ENCODE assay signal across 11 cellular contexts in the genomic region with DNA sequence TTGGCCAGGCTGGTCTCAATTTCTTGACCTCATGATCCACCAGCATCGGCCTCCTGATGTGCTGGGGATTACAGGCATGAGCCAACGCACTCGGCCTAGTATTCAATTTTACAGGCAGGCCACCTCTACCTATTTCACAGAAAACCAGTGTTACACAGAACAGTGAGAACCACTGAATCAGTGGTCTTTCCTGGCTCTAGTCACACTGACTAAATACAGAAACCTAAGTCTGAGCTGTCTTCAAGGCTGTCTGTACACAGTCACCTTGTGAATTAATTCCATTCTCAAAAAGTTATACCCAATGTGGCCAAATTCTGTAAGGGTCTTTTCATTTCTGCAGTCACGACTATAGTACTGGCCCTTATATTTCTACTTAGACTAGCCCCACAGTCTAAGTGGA. TPM values are rescaled to one million over a fixed set of nuclear protein-coding genes. Genes with fewer than 3 reads are reported as not detected.
DNase-seq lines count a peak whose midpoint lies in the region; ATAC-seq, FAIRE-seq and TF ChIP-seq lines count a peak whose summit lies in the region.
"Had no signal": no experiment of that assay in that cellular context is flagged by ENCODE, and none has a peak within 500 bp of the region (broad histone marks: within the 10 kb centered on the region; RNA-seq: fewer than 3 reads in every experiment).

No MANE protein-coding gene starts in this region.

- H3K4me3 Mint-ChIP-seq in activated CD8-positive, alpha-beta memory T cell treated with anti-CD3 and anti-CD28 coated beads, Interleukin-2, amount 10 ng/mL, durations not matched to agents 7 days and 5 days: peak overlapping the region; percentile 94
- H3K4me3 Mint-ChIP-seq in activated T-helper 17 cell treated with anti-CD3 and anti-CD28 coated beads, Interleukin-2, amount 50 U/mL, for 72 hours: peak overlapping the region; percentile 85
- H3K4me3 Mint-ChIP-seq in stimulated activated naive CD8-positive, alpha-beta T cell treated with anti-CD3 and anti-CD28 coated beads, Interleukin-15, amount 100 ng/mL, for 72 hours: peak overlapping the region; percentile 94 to 98

- no peak for FAIRE-seq in keratinocyte (lab: Jason Lieb, UNC)
- FAIRE-seq: kidney had no signal

- peaks cover 27% of the 10 kb centered on the region for H3K4me1 ChIP-seq in keratinocyte (ENCODE audit: control insufficient read depth, extremely low read depth, insufficient read depth, low read length)

- no peaks in the 10 kb centered on the region for H3K9me3 ChIP-seq in keratinocyte (ENCODE audit: control insufficient read depth, low read depth, low read length)

- peaks cover 53% of the 10 kb centered on the region for H3K36me3 Mint-ChIP-seq in activated CD8-positive, alpha-beta memory T cell treated with anti-CD3 and anti-CD28 coated beads, Interleukin-2, amount 10 ng/mL, durations not matched to agents 7 days and 5 days
- peaks cover 78% of the 10 kb centered on the region for H3K36me3 Mint-ChIP-seq in activated T-helper 17 cell treated with anti-CD3 and anti-CD28 coated beads, Interleukin-2, amount 50 U/mL, for 72 hours (ENCODE audit: low read depth)

- no peak overlapping the region for H2AFZ ChIP-seq in keratinocyte (ENCODE audit: control insufficient read depth, low read length)

- dilution Hi-C loops in keratinocyte (cut with MboI; ENCODE audit: extremely low pct_ligation_motif_present, low sequenced_read_pairs): no loop called here

- H3K9me3 Mint-ChIP-seq in activated CD8-positive, alpha-beta memory T cell treated with anti-CD3 and anti-CD28 coated beads, Interleukin-2, amount 10 ng/mL, durations not matched to agents 7 days and 5 days (ENCODE audit: low read depth): no peaks in the 10 kb centered on the region
- no peaks in the 10 kb centered on the region for H3K9me3 Mint-ChIP-seq in activated T-helper 17 cell treated with anti-CD3 and anti-CD28 coated beads, Interleukin-2, amount 50 U/mL, for 72 hours
- H3K9me3 Mint-ChIP-seq in stimulated activated naive CD8-positive, alpha-beta T cell treated with anti-CD3 and anti-CD28 coated beads, Interleukin-15, amount 100 ng/mL, for 72 hours: no peaks in the 10 kb centered on the region

- H3K4me3 ChIP-seq in keratinocyte (ENCODE audit: control insufficient read depth in 2 of 3, extremely low read depth in 1 of 3, insufficient read depth in 2 of 3, low read depth in 1 of 3, low read length in 3 of 3): no peak overlapping the region

- peaks cover 6% of the 10 kb centered on the region for H3K9me1 ChIP-seq in keratinocyte (ENCODE audit: control insufficient read depth, extremely low read depth, insufficient read depth, low read length)

- no peak for ATAC-seq in activated CD8-positive, alpha-beta memory T cell treated with anti-CD3 and anti-CD28 coated beads, Interleukin-2, amount 10 ng/mL, durations not matched to agents 7 days and 5 days
- peak; percentile 48 for ATAC-seq in activated T-helper 17 cell treated with anti-CD3 and anti-CD28 coated beads, Interleukin-2, amount 50 U/mL, for 72 hours (replicated peaks)
- ATAC-seq in stimulated activated naive CD8-positive, alpha-beta T cell treated with anti-CD3 and anti-CD28 coated beads, Interleukin-15, amount 100 ng/mL, for 72 hours: peak; percentile 45
- ATAC-seq in HG02840 (IDR thresholded peaks at IDR 0.05; ENCODE audit: low FRiP score, unreplicated experiment): no peak

- DNase-seq in activated CD8-positive, alpha-beta memory T cell treated with anti-CD3 and anti-CD28 coated beads, Interleukin-2, amount 10 ng/mL, durations not matched to agents 7 days and 5 days: no peak
- DNase-seq in activated CD8-positive, alpha-beta memory T cell treated with anti-CD3 and anti-CD28 coated beads, Interleukin-2, amount 50 U/mL, for 4 hours: no peak
- DNase-seq in keratinocyte (ENCODE audit: low read depth, low spot score) (no peak), dedifferentiated amniotic fluid mesenchymal stem cell (ENCODE audit: extremely low spot score) (no peak)
- DNase-seq in stimulated activated naive CD8-positive, alpha-beta T cell treated with anti-CD3 and anti-CD28 coated beads, Interleukin-15, amount 100 ng/mL, for 72 hours: no peak
- DNase-seq in stimulated activated naive CD4-positive, alpha-beta T cell treated with Interleukin-2 at 50 U/mL for 16 hours (lab: John Stamatoyannopoulos, UW): no peak
- DNase-seq: kidney, NCI-H146 had no signal

- H3K4me2 ChIP-seq in keratinocyte (ENCODE audit: control insufficient read depth, extremely low read depth, insufficient read depth, low read depth, low read length): peak overlapping the region; percentile 98

- CTCF ChIA-PET in activated CD8-positive, alpha-beta memory T cell treated with anti-CD3 and anti-CD28 coated beads, Interleukin-2, amount 10 ng/mL, durations not matched to agents 7 days and 5 days (lab: Charles Lee): interaction anchor here (0.7 to 1.1 kb wide), 2 partner anchors 23 to 37 kb away, joined by 3 to 4 read pairs; no protein-coding TSS in a partner anchor

- peaks cover 85% of the 10 kb centered on the region for H3K79me2 ChIP-seq in keratinocyte (ENCODE audit: control insufficient read depth, insufficient read depth, low read length)

- H3K9ac ChIP-seq in keratinocyte (ENCODE audit: control insufficient read depth, extremely low read depth, insufficient read depth, low read length): no peak overlapping the region

- H3K27ac ChIP-seq in keratinocyte (ENCODE audit: control insufficient read depth, insufficient read depth, low read length): peak overlapping the region; percentile 39
- H3K27ac ChIP-seq: HL-60 had no signal

- peaks cover 69% of the 10 kb centered on the region for H3K4me1 Mint-ChIP-seq in activated CD8-positive, alpha-beta memory T cell treated with anti-CD3 and anti-CD28 coated beads, Interleukin-2, amount 10 ng/mL, durations not matched to agents 7 days and 5 days
- peaks cover 30% of the 10 kb centered on the region for H3K4me1 Mint-ChIP-seq in activated T-helper 17 cell treated with anti-CD3 and anti-CD28 coated beads, Interleukin-2, amount 50 U/mL, for 72 hours
- H3K4me1 Mint-ChIP-seq in stimulated activated naive CD8-positive, alpha-beta T cell treated with anti-CD3 and anti-CD28 coated beads, Interleukin-15, amount 100 ng/mL, for 72 hours: peaks cover 79% of the 10 kb centered on the region

- H3K27me3 ChIP-seq in keratinocyte (ENCODE audit: control insufficient read depth, extremely low read depth, insufficient read depth, low read length): no peaks in the 10 kb centered on the region

- peaks cover 4 to 12% of the 10 kb centered on the region in 2 experiments for H3K36me3 ChIP-seq in keratinocyte (ENCODE audit: control insufficient read depth in 2 of 2, extremely low read depth in 1 of 2, insufficient read depth in 2 of 2, low read length in 2 of 2)

- H4K20me1 ChIP-seq in keratinocyte (ENCODE audit: control insufficient read depth, extremely low read depth, insufficient read depth, low read length): peaks cover 33% of the 10 kb centered on the region

- no peak for TF ChIP-seq CTCF in keratinocyte (optimal IDR thresholded peaks at IDR 0.05 in 1 of 3, IDR thresholded peaks at IDR 0.05 in 1 of 3, conservative IDR thresholded peaks at IDR 0.05 in 1 of 3; ENCODE audit: extremely low read depth in 1 of 3, insufficient read depth in 2 of 3, low read length in 3 of 3)

- peak overlapping the region; percentile 97 for H3K27ac Mint-ChIP-seq in activated CD8-positive, alpha-beta memory T cell treated with anti-CD3 and anti-CD28 coated beads, Interleukin-2, amount 10 ng/mL, durations not matched to agents 7 days and 5 days
- H3K27ac Mint-ChIP-seq in activated T-helper 17 cell treated with anti-CD3 and anti-CD28 coated beads, Interleukin-2, amount 50 U/mL, for 72 hours: peak overlapping the region; percentile 94
- no peak overlapping the region for H3K27ac Mint-ChIP-seq in stimulated activated naive CD8-positive, alpha-beta T cell treated with anti-CD3 and anti-CD28 coated beads, Interleukin-15, amount 100 ng/mL, for 72 hours

- H3K27me3 Mint-ChIP-seq in activated CD8-positive, alpha-beta memory T cell treated with anti-CD3 and anti-CD28 coated beads, Interleukin-2, amount 10 ng/mL, durations not matched to agents 7 days and 5 days: no peaks in the 10 kb centered on the region
- no peaks in the 10 kb centered on the region for H3K27me3 Mint-ChIP-seq in activated T-helper 17 cell treated with anti-CD3 and anti-CD28 coated beads, Interleukin-2, amount 50 U/mL, for 72 hours
- H3K27me3 Mint-ChIP-seq in stimulated activated naive CD8-positive, alpha-beta T cell treated with anti-CD3 and anti-CD28 coated beads, Interleukin-15, amount 100 ng/mL, for 72 hours: no peaks in the 10 kb centered on the region

RNA-seq across cellular contexts. Expression of gene RNF149, which starts 3.5 kb away (rescaled TPM):
- total RNA-seq in activated CD8-positive, alpha-beta memory T cell treated with anti-CD3 and anti-CD28 coated beads, Interleukin-2, amount 10 ng/mL, durations not matched to agents 7 days and 5 days: 100 to 1,000 TPM in 1 of 2 experiments, 10 to 100 TPM in 1; 72.3 to 100 TPM
- total RNA-seq in activated T-helper 17 cell treated with anti-CD3 and anti-CD28 coated beads, Interleukin-2, amount 50 U/mL, for 72 hours: 100 to 1,000 TPM in 1 of 2 donors, 10 to 100 TPM in 1; 83.5 to 108 TPM
- 40.5 to 68.0 TPM (median 47.1 TPM) in 3 replicates for polyA plus RNA-seq in keratinocyte
- 33.8 TPM for polyA plus RNA-seq in keratinocyte (2011; ENCODE audit: low read depth)
- 14.7 and 27.4 TPM in 2 replicates for polyA plus RNA-seq in keratinocyte (2011; cell fraction: cytosol; rRNA removed)
- polyA plus RNA-seq in keratinocyte (2011; cell fraction: nucleus; rRNA removed): 87.2 and 116 TPM in 2 replicates
- polyA plus RNA-seq in keratinocyte (2012; ENCODE audit: low replicate concordance): 44.1 and 71.2 TPM in 2 replicates
- 14.3 to 51.5 TPM (median 30.2 TPM) in 3 replicates for polyA minus RNA-seq in keratinocyte
- polyA minus RNA-seq in keratinocyte (2011; cell fraction: cytosol; rRNA and poly(A)+ RNA removed): 34.9 TPM
- polyA minus RNA-seq in keratinocyte (2011; cell fraction: nucleus; rRNA and poly(A)+ RNA removed): 64.6 and 83.7 TPM in 2 replicates

RNA-seq across cellular contexts. Expression of gene CNOT11, which starts 52.4 kb away (rescaled TPM):
- total RNA-seq in activated CD8-positive, alpha-beta memory T cell treated with anti-CD3 and anti-CD28 coated beads, Interleukin-2, amount 10 ng/mL, durations not matched to agents 7 days and 5 days: 10 to 100 TPM; 57.4 to 71.9 TPM
- 10 to 100 TPM; 38.5 to 56.1 TPM for total RNA-seq in activated T-helper 17 cell treated with anti-CD3 and anti-CD28 coated beads, Interleukin-2, amount 50 U/mL, for 72 hours
- 46.0 to 83.1 TPM (median 81.1 TPM) in 3 replicates for polyA plus RNA-seq in keratinocyte
- 20.8 TPM for polyA plus RNA-seq in keratinocyte (2011; ENCODE audit: low read depth)
- 69.5 and 98.6 TPM in 2 replicates for polyA plus RNA-seq in keratinocyte (2011; cell fraction: cytosol; rRNA removed)
- polyA plus RNA-seq in keratinocyte (2011; cell fraction: nucleus; rRNA removed): 90.7 and 95.7 TPM in 2 replicates
- 25.7 and 29.6 TPM in 2 replicates for polyA plus RNA-seq in keratinocyte (2012; ENCODE audit: low replicate concordance)
- polyA minus RNA-seq in keratinocyte: 48.2 to 76.0 TPM (median 73.5 TPM) in 3 replicates
- 39.1 TPM for polyA minus RNA-seq in keratinocyte (2011; cell fraction: cytosol; rRNA and poly(A)+ RNA removed)
- 21.6 and 33.7 TPM in 2 replicates for polyA minus RNA-seq in keratinocyte (2011; cell fraction: nucleus; rRNA and poly(A)+ RNA removed)

Comparison
In these comparisons a context has a peak if more than half of its experiments do, and no peak if none do; other contexts are left out.
1. ATAC-seq: peak in activated T-helper 17 cell treated with anti-CD3 and anti-CD28 coated beads, Interleukin-2, amount 50 U/mL, for 72 hours (single experiment) and stimulated activated naive CD8-positive, alpha-beta T cell treated with anti-CD3 and anti-CD28 coated beads, Interleukin-15, amount 100 ng/mL, for 72 hours (single experiment); none in activated CD8-positive, alpha-beta memory T cell treated with anti-CD3 and anti-CD28 coated beads, Interleukin-2, amount 10 ng/mL, durations not matched to agents 7 days and 5 days (single experiment) and HG02840 (single experiment).
2. H3K27ac Mint-ChIP-seq: peak in activated CD8-positive, alpha-beta memory T cell treated with anti-CD3 and anti-CD28 coated beads, Interleukin-2, amount 10 ng/mL, durations not matched to agents 7 days and 5 days (single experiment) and activated T-helper 17 cell treated with anti-CD3 and anti-CD28 coated beads, Interleukin-2, amount 50 U/mL, for 72 hours (single experiment); none in stimulated activated naive CD8-positive, alpha-beta T cell treated with anti-CD3 and anti-CD28 coated beads, Interleukin-15, amount 100 ng/mL, for 72 hours (0 of 2).
3. Peak in every context shown above with its lines, with median percentiles within 50 percentile points of each other: H3K4me3 Mint-ChIP-seq.